Comparison of ENCODE assay signal across 23 cellular contexts in genomic region chr12:112252184-112252583, GRCh38.
A peak's percentile ranks its signal among the peaks of the same experiment; 100 is the strongest.
DNase-seq lines count a peak whose midpoint lies in the region; ATAC-seq and TF ChIP-seq lines count a peak whose summit lies in the region.
"Had no signal": no experiment of that assay in that cellular context is flagged by ENCODE, and none has a peak within 500 bp of the region (broad histone marks: within the 10 kb centered on the region; RNA-seq: fewer than 3 reads in every experiment).

No MANE protein-coding gene starts in this region.

- DNase-seq in NCI-H2196 (lab: John Stamatoyannopoulos, UW; ENCODE audit: unreplicated experiment) (peak; percentile 8), NCI-H2196 treated with DMSO at 0.1 percent for 48 hours (lab: John Stamatoyannopoulos, UW; ENCODE audit: unreplicated experiment) (no peak), mammary epithelial cell (peak; percentile 22), iris pigment epithelial cell (ENCODE audit: low read depth) (peak; percentile 80), upper lobe of left lung (peak in 1 of 2 donors; percentile 83), amniotic stem cell (lab: John Stamatoyannopoulos, UW) (no peak), dorsolateral prefrontal cortex (no peak)
- DNase-seq in stimulated activated naive CD8-positive, alpha-beta T cell treated with anti-CD3 and anti-CD28 coated beads, Interleukin-15, Interleukin-2, amounts not matched to agents 100 U/mL and 50 U/mL, for 24 hours = no peak
- DNase-seq: activated CD4-positive, alpha-beta T cell treated with anti-CD3 and anti-CD28 coated beads for 48 hours; activated CD8-positive, alpha-beta memory T cell treated with anti-CD3 and anti-CD28 coated beads, Interleukin-2, amount 50 U/mL, for 4 hours; activated gamma-delta T cell; cortex of kidney; GF-D8; Karpas-422; naive thymus-derived CD4-positive, alpha-beta T cell; NCI-H1417; NCI-H2227 treated with DMSO at 0.1 percent for 48 hours; NK-92 treated with Interleukin-12 subunit alpha and Interleukin-12 subunit beta, amount 100 ng/mL, for 24 hours; ovary; small intestine; stimulated activated CD4-positive, alpha-beta T cell treated with anti-CD3 and anti-CD28 coated beads, Interleukin-4, amount 100 ng/mL, for 24 hours had no signal

- 98% methylated on average over 4 of the region's 4 CpGs for WGBS in mammary epithelial cell (ENCODE audit: low coverage, missing lambda C conversion rate)
- 72 to 85% methylated on average over 4 of the region's 4 CpGs for WGBS in upper lobe of left lung, 2 donors

- peak in 2 of 4 donors; percentile 83 to 89 for TF ChIP-seq EP300 in upper lobe of left lung (IDR thresholded peaks at IDR 0.05)

- H3K9me3 ChIP-seq in mammary epithelial cell (replicated peaks; ENCODE audit: insufficient read depth, low read length) = no peaks in the 10 kb centered on the region
- H3K9me3 ChIP-seq in upper lobe of left lung = no peaks in the 10 kb centered on the region
- H3K9me3 ChIP-seq: BLaER1, ovary had no signal

- TF ChIP-seq POLR2A in upper lobe of left lung (IDR thresholded peaks at IDR 0.05) = no peak

- TF ChIP-seq CTCF in mammary epithelial cell (conservative IDR thresholded peaks at IDR 0.05 in 1 of 2, IDR thresholded peaks at IDR 0.05 in 1 of 2; ENCODE audit: extremely low read depth in 1 of 2, insufficient read depth in 1 of 2, low read depth in 1 of 2, low read length in 2 of 2) (no peak), upper lobe of left lung (IDR thresholded peaks at IDR 0.05) (no peak), dorsolateral prefrontal cortex (IDR thresholded peaks at IDR 0.05 in 54 of 56, conservative IDR thresholded peaks at IDR 0.05 in 2 of 56; ENCODE audit: low read depth in 1 of 56, partially characterized antibody in 56 of 56) (no peak)

- H3K4me1 ChIP-seq in mammary epithelial cell (ENCODE audit: insufficient read depth, low read length) (no peaks in the 10 kb centered on the region), upper lobe of left lung (peaks cover 0 to 9% (median 0%) of the 10 kb centered on the region in 4 donors)
- H3K4me1 ChIP-seq: BLaER1 had no signal

- no peaks in the 10 kb centered on the region for H3K79me2 ChIP-seq in mammary epithelial cell (ENCODE audit: insufficient read depth, low read length)

- H3K4me3 ChIP-seq in mammary epithelial cell (replicated peaks in 1 of 3; ENCODE audit: insufficient read depth in 1 of 3, low read depth in 2 of 3, low read length in 3 of 3) (no peak overlapping the region), upper lobe of left lung (no peak overlapping the region), dorsolateral prefrontal cortex (no peak overlapping the region)
- H3K4me3 ChIP-seq: BLaER1, ovary had no signal

- in situ Hi-C loops in mammary epithelial cell (cut with MboI; ENCODE audit: low sequenced_read_pairs in 2 of 2) = no loop called here

- H3K27ac ChIP-seq in mammary epithelial cell (ENCODE audit: insufficient read depth, low read depth, low read length) (no peak overlapping the region), upper lobe of left lung (peak overlapping the region; percentile 57 to 69 (median 68)), dorsolateral prefrontal cortex (no peak overlapping the region)
- H3K27ac ChIP-seq: 22Rv1, BLaER1, ovary had no signal

- BruUV-seq in mammary epithelial cell (replicated peaks; lab: Mats Ljungman, UMichigan) = no TSS peak

- peak; percentile 70 to 95 for ATAC-seq in upper lobe of left lung (ENCODE audit: low FRiP score in 2 of 2)
- no peak for ATAC-seq in stimulated activated naive CD8-positive, alpha-beta T cell treated with anti-CD3 and anti-CD28 coated beads, Interleukin-15, Interleukin-2, amounts not matched to agents 100 U/mL and 50 U/mL, for 24 hours
- ATAC-seq: naive thymus-derived CD4-positive, alpha-beta T cell had no signal

- intact Hi-C loops in mammary epithelial cell (cut with micrococcal nuclease) = no loop called here
- intact Hi-C loops in dorsolateral prefrontal cortex (cut with DNase I) = loop anchor here in 1 of 2 donors (10.0 kb wide), 1 partner anchor 93 kb away; no protein-coding TSS in a partner anchor

- no peaks in the 10 kb centered on the region for H4K20me1 ChIP-seq in mammary epithelial cell (ENCODE audit: insufficient read depth, low read length)
- H4K20me1 ChIP-seq: BLaER1 had no signal

- no peak overlapping the region for H3K9ac ChIP-seq in mammary epithelial cell (ENCODE audit: insufficient read depth, low read length)
- H3K9ac ChIP-seq: BLaER1 had no signal

- dilution Hi-C loops in mammary epithelial cell (cut with HindIII; ENCODE audit: low sequenced_read_pairs) = no loop called here

- CTCF ChIA-PET in mammary epithelial cell (lab: Charles Lee; ENCODE audit: low non-redundant PET) = no interaction called here

- H3K27me3 ChIP-seq in mammary epithelial cell (ENCODE audit: insufficient read depth, low read length) (no peaks in the 10 kb centered on the region), upper lobe of left lung (no peaks in the 10 kb centered on the region), dorsolateral prefrontal cortex (no peaks in the 10 kb centered on the region)
- H3K27me3 ChIP-seq: BLaER1, ovary had no signal

- H3K36me3 ChIP-seq in mammary epithelial cell (ENCODE audit: insufficient read depth, low read length) (peaks cover 1% of the 10 kb centered on the region), upper lobe of left lung (peaks cover 0 to 71% (median 38%) of the 10 kb centered on the region in 4 donors)
- H3K36me3 ChIP-seq: ovary had no signal

- no peak overlapping the region for H2AFZ ChIP-seq in mammary epithelial cell (ENCODE audit: low read depth, low read length)

- H3K4me2 ChIP-seq in mammary epithelial cell (ENCODE audit: insufficient read depth, low read depth, low read length) = no peak overlapping the region
- H3K4me2 ChIP-seq: BLaER1 had no signal

Comparison
In these comparisons a context has a peak if more than half of its experiments do, and no peak if none do; other contexts are left out.
1. DNase-seq: peak in NCI-H2196 (single experiment), mammary epithelial cell (single experiment) and iris pigment epithelial cell (single experiment); none in NCI-H2196 treated with DMSO at 0.1 percent for 48 hours (single experiment), stimulated activated naive CD8-positive, alpha-beta T cell treated with anti-CD3 and anti-CD28 coated beads, Interleukin-15, Interleukin-2, amounts not matched to agents 100 U/mL and 50 U/mL, for 24 hours (single experiment), amniotic stem cell (single experiment) and dorsolateral prefrontal cortex (0 of 10).
2. H3K27ac ChIP-seq: peak in upper lobe of left lung (4 of 4); none in mammary epithelial cell (single experiment) and dorsolateral prefrontal cortex (0 of 59).